Comparison of ENCODE assay signal across 34 cellular contexts in genomic region chr2:98564541-98565164, GRCh38. TPM values are rescaled to one million over a fixed set of nuclear protein-coding genes. Genes with fewer than 3 reads are reported as not detected.
A peak's percentile ranks its signal among the peaks of the same experiment; 100 is the strongest.
DNase-seq lines count a peak whose midpoint lies in the region; ATAC-seq and TF ChIP-seq lines count a peak whose summit lies in the region.
"Had no signal": no experiment of that assay in that cellular context is flagged by ENCODE, and none has a peak within 500 bp of the region (broad histone marks: within the 10 kb centered on the region; RNA-seq: fewer than 3 reads in every experiment).

No MANE protein-coding gene starts in this region.

- in situ Hi-C loops in G401 (cut with HindIII; ENCODE audit: low sequenced_read_pairs), result no loop called here

- DNase-seq in activated CD8-positive, alpha-beta memory T cell treated with anti-CD3 and anti-CD28 coated beads, Interleukin-2, amount 10 ng/mL, durations not matched to agents 7 days and 5 days, result no peak
- no peak for DNase-seq in activated CD8-positive, alpha-beta memory T cell treated with anti-CD3 and anti-CD28 coated beads, Interleukin-2, amount 50 U/mL, for 4 hours
- DNase-seq in G401 (ENCODE audit: low spot score) (peak; percentile 75), SW480 (ENCODE audit: low spot score) (peak; percentile 50), psoas muscle (no peak), left lobe of liver (ENCODE audit: low spot score) (no peak), esophagus muscularis mucosa (ENCODE audit: extremely low spot score) (no peak), CD1c-positive myeloid dendritic cell (ENCODE audit: extremely low spot score) (no peak)
- DNase-seq: activated CD4-positive, alpha-beta memory T cell treated with anti-CD3 and anti-CD28 coated beads, Interleukin-2, amount 10 ng/mL, durations not matched to agents 7 days and 5 days; activated CD4-positive, CD25-positive, alpha-beta regulatory T cell treated with anti-CD3 and anti-CD28 coated beads, Interleukin-2, amount 50 U/mL, for 72 hours; AML-193; CD8-positive, alpha-beta T cell; effector CD4-positive, alpha-beta T cell; HFFc6; KG1; left lung; mesendoderm; MG63; NCI-H1105 treated with DMSO at 0.1 percent for 48 hours; NCI-H2029; NCI-H2227 treated with DMSO at 0.1 percent for 48 hours; NCI-H69; right cardiac atrium; SJCRH30; spleen; stimulated activated CD4-positive, alpha-beta T cell treated with anti-CD3 and anti-CD28 coated beads, Interleukin-2, amount 100 ng/mL, for 24 hours; stimulated activated CD8-positive, alpha-beta memory T cell treated with anti-CD3 and anti-CD28 coated beads, Interleukin-4, amount 100 ng/mL, for 48 hours; stimulated activated naive CD8-positive, alpha-beta T cell treated with anti-CD3 and anti-CD28 coated beads, Interleukin-15, amount 100 ng/mL, for 72 hours; T-cell; uterus had no signal

- H3K27ac ChIP-seq in psoas muscle (peak overlapping the region; percentile 9), esophagus muscularis mucosa (replicated peaks in 1 of 4) (no peak overlapping the region)
- H3K27ac ChIP-seq: breast epithelium, left lung, SJCRH30, spleen, thoracic aorta, uterus had no signal

- no peaks in the 10 kb centered on the region for H3K9me3 Mint-ChIP-seq in activated CD8-positive, alpha-beta memory T cell treated with anti-CD3 and anti-CD28 coated beads, Interleukin-2, amount 10 ng/mL, durations not matched to agents 7 days and 5 days (ENCODE audit: low read depth)
- H3K9me3 Mint-ChIP-seq: activated CD4-positive, alpha-beta memory T cell treated with anti-CD3 and anti-CD28 coated beads, Interleukin-2, amount 10 ng/mL, durations not matched to agents 7 days and 5 days; activated naive CD4-positive, alpha-beta T cell treated with anti-CD3 and anti-CD28 coated beads, Interleukin-2, amount 50 U/mL, for 24 hours; CD8-positive, alpha-beta T cell; HFFc6; stimulated activated naive CD8-positive, alpha-beta T cell treated with anti-CD3 and anti-CD28 coated beads, Interleukin-15, amount 100 ng/mL, for 72 hours; T-cell had no signal

- CTCF ChIA-PET in activated CD8-positive, alpha-beta memory T cell treated with anti-CD3 and anti-CD28 coated beads, Interleukin-2, amount 10 ng/mL, durations not matched to agents 7 days and 5 days (lab: Charles Lee), result interaction anchor here (0.9 kb wide), 1 partner anchor 151 kb away, joined by 3 read pairs; no protein-coding TSS in a partner anchor

- H3K4me3 ChIP-seq in psoas muscle (no peak overlapping the region), esophagus muscularis mucosa (no peak overlapping the region)
- H3K4me3 ChIP-seq: breast epithelium, GM12878, left lung, MG63, SJCRH30, spleen, thoracic aorta, uterus had no signal

- H3K4me3 Mint-ChIP-seq in activated CD8-positive, alpha-beta memory T cell treated with anti-CD3 and anti-CD28 coated beads, Interleukin-2, amount 10 ng/mL, durations not matched to agents 7 days and 5 days, result no peak overlapping the region
- H3K4me3 Mint-ChIP-seq: activated CD4-positive, alpha-beta memory T cell treated with anti-CD3 and anti-CD28 coated beads, Interleukin-2, amount 10 ng/mL, durations not matched to agents 7 days and 5 days; activated naive CD4-positive, alpha-beta T cell treated with anti-CD3 and anti-CD28 coated beads, Interleukin-2, amount 50 U/mL, for 24 hours; CD8-positive, alpha-beta T cell; HFFc6; stimulated activated naive CD8-positive, alpha-beta T cell treated with anti-CD3 and anti-CD28 coated beads, Interleukin-15, amount 100 ng/mL, for 72 hours; T-cell had no signal

- no peak for TF ChIP-seq POLR2A in esophagus muscularis mucosa (IDR thresholded peaks at IDR 0.05; ENCODE audit: low read depth)

- peaks cover 7% of the 10 kb centered on the region for H3K4me1 ChIP-seq in psoas muscle
- H3K4me1 ChIP-seq in esophagus muscularis mucosa, result peaks cover 35 to 39% (median 37%) of the 10 kb centered on the region in 4 donors
- H3K4me1 ChIP-seq: breast epithelium, SJCRH30, uterus had no signal

- peaks cover 0 to 64% of the 10 kb centered on the region in 2 donors for H3K36me3 ChIP-seq in psoas muscle (ENCODE audit: insufficient read depth in 1 of 2, low read depth in 1 of 2)
- H3K36me3 ChIP-seq in esophagus muscularis mucosa, result peaks cover 49 to 65% (median 65%) of the 10 kb centered on the region in 4 donors
- H3K36me3 ChIP-seq: uterus had no signal

- no peaks in the 10 kb centered on the region for H3K27me3 Mint-ChIP-seq in activated CD8-positive, alpha-beta memory T cell treated with anti-CD3 and anti-CD28 coated beads, Interleukin-2, amount 10 ng/mL, durations not matched to agents 7 days and 5 days
- H3K27me3 Mint-ChIP-seq: activated CD4-positive, alpha-beta memory T cell treated with anti-CD3 and anti-CD28 coated beads, Interleukin-2, amount 10 ng/mL, durations not matched to agents 7 days and 5 days; activated naive CD4-positive, alpha-beta T cell treated with anti-CD3 and anti-CD28 coated beads, Interleukin-2, amount 50 U/mL, for 24 hours; stimulated activated naive CD8-positive, alpha-beta T cell treated with anti-CD3 and anti-CD28 coated beads, Interleukin-15, amount 100 ng/mL, for 72 hours; T-cell had no signal

- intact Hi-C loops in psoas muscle (cut with DNase I), result loop anchor here in 1 of 2 donors (5.0 kb wide), 1 partner anchor 38 kb away; no protein-coding TSS in a partner anchor
- intact Hi-C loops in esophagus muscularis mucosa (cut with DNase I), result loop anchor here (10.0 kb wide), 1 partner anchor 120 kb away; the partner anchor contains the start of gene INPP4A

- 80 to 83% (median 82%) methylated on average over 17 of the region's 17 CpGs for WGBS in psoas muscle, 3 donors
- 91% methylated on average over 17 of the region's 17 CpGs for WGBS in esophagus muscularis mucosa

- no peaks in the 10 kb centered on the region for H3K27me3 ChIP-seq in psoas muscle (ENCODE audit: insufficient read depth in 3 of 3, low read length in 2 of 3)
- no peaks in the 10 kb centered on the region for H3K27me3 ChIP-seq in esophagus muscularis mucosa
- H3K27me3 ChIP-seq: breast epithelium, left lung, MG63, SJCRH30, spleen, uterus had no signal

- no peak for TF ChIP-seq CTCF in psoas muscle (IDR thresholded peaks at IDR 0.05)
- no peak for TF ChIP-seq CTCF in esophagus muscularis mucosa (IDR thresholded peaks at IDR 0.05)

- H3K27ac Mint-ChIP-seq in activated CD8-positive, alpha-beta memory T cell treated with anti-CD3 and anti-CD28 coated beads, Interleukin-2, amount 10 ng/mL, durations not matched to agents 7 days and 5 days, result peak overlapping the region; percentile 45
- H3K27ac Mint-ChIP-seq: activated CD4-positive, alpha-beta memory T cell treated with anti-CD3 and anti-CD28 coated beads, Interleukin-2, amount 10 ng/mL, durations not matched to agents 7 days and 5 days; activated naive CD4-positive, alpha-beta T cell treated with anti-CD3 and anti-CD28 coated beads, Interleukin-2, amount 50 U/mL, for 24 hours; HFFc6 had no signal

- H3K4me1 Mint-ChIP-seq in activated CD8-positive, alpha-beta memory T cell treated with anti-CD3 and anti-CD28 coated beads, Interleukin-2, amount 10 ng/mL, durations not matched to agents 7 days and 5 days, result peaks cover 34% of the 10 kb centered on the region
- H3K4me1 Mint-ChIP-seq: activated naive CD4-positive, alpha-beta T cell treated with anti-CD3 and anti-CD28 coated beads, Interleukin-2, amount 50 U/mL, for 24 hours had no signal

- no peak for ATAC-seq in activated CD8-positive, alpha-beta memory T cell treated with anti-CD3 and anti-CD28 coated beads, Interleukin-2, amount 10 ng/mL, durations not matched to agents 7 days and 5 days
- ATAC-seq in psoas muscle, result no peak
- ATAC-seq in left lobe of liver, result no peak
- ATAC-seq: CD8-positive, alpha-beta T cell; GM12878; left lung; right cardiac atrium; stimulated activated naive CD8-positive, alpha-beta T cell treated with anti-CD3 and anti-CD28 coated beads, Interleukin-15, amount 100 ng/mL, for 72 hours; T-cell had no signal

- H3K36me3 Mint-ChIP-seq in activated CD8-positive, alpha-beta memory T cell treated with anti-CD3 and anti-CD28 coated beads, Interleukin-2, amount 10 ng/mL, durations not matched to agents 7 days and 5 days, result peaks cover 65% of the 10 kb centered on the region

- TF ChIP-seq EP300 in esophagus muscularis mucosa (IDR thresholded peaks at IDR 0.05), result no peak

- no peaks in the 10 kb centered on the region for H3K9me3 ChIP-seq in psoas muscle
- no peaks in the 10 kb centered on the region for H3K9me3 ChIP-seq in esophagus muscularis mucosa
- H3K9me3 ChIP-seq: breast epithelium, left lung, MG63, SJCRH30, spleen, thoracic aorta, uterus had no signal

RNA-seq across cellular contexts. Expression of gene COA5, which starts 43.7 kb away (rescaled TPM):
- 10 to 100 TPM; 22.2 to 26.0 TPM for total RNA-seq in activated CD8-positive, alpha-beta memory T cell treated with anti-CD3 and anti-CD28 coated beads, Interleukin-2, amount 10 ng/mL, durations not matched to agents 7 days and 5 days
- 21.5 and 37.0 TPM in 2 replicates for total RNA-seq in G401 (2014; rRNA removed; shearing (Covaris generic))
- total RNA-seq in psoas muscle (10 to 100 TPM; 22.5 to 37.5 (median 29.2) TPM), left lobe of liver (21.2 TPM), esophagus muscularis mucosa (10 to 100 TPM; 28.3 to 48.2 (median 31.7) TPM)
- polyA plus RNA-seq in psoas muscle, result 10 to 100 TPM; 26.3 to 58.5 (median 35.2) TPM

RNA-seq across cellular contexts. Expression of gene UNC50, which starts 43.7 kb away (rescaled TPM):
- total RNA-seq in activated CD8-positive, alpha-beta memory T cell treated with anti-CD3 and anti-CD28 coated beads, Interleukin-2, amount 10 ng/mL, durations not matched to agents 7 days and 5 days, result 10 to 100 TPM; 26.7 to 33.5 TPM
- 38.5 and 41.7 TPM in 2 replicates for total RNA-seq in G401 (2014; rRNA removed; shearing (Covaris generic))
- total RNA-seq in psoas muscle (10 to 100 TPM; 19.9 to 35.1 (median 22.4) TPM), left lobe of liver (18.3 TPM), esophagus muscularis mucosa (10 to 100 TPM; 34.0 to 51.4 (median 40.7) TPM)
- 10 to 100 TPM; 26.6 to 48.5 (median 37.3) TPM for polyA plus RNA-seq in psoas muscle

Comparison
In these comparisons a context has a peak if more than half of its experiments do, and no peak if none do; other contexts are left out.
1. DNase-seq: peak in G401 (single experiment) and SW480 (single experiment); none in activated CD8-positive, alpha-beta memory T cell treated with anti-CD3 and anti-CD28 coated beads, Interleukin-2, amount 10 ng/mL, durations not matched to agents 7 days and 5 days (single experiment), activated CD8-positive, alpha-beta memory T cell treated with anti-CD3 and anti-CD28 coated beads, Interleukin-2, amount 50 U/mL, for 4 hours (single experiment), psoas muscle (0 of 2), left lobe of liver (single experiment), esophagus muscularis mucosa (single experiment) and CD1c-positive myeloid dendritic cell (single experiment).